Comparison of ENCODE assay signal across 10 cellular contexts in the genomic region with DNA sequence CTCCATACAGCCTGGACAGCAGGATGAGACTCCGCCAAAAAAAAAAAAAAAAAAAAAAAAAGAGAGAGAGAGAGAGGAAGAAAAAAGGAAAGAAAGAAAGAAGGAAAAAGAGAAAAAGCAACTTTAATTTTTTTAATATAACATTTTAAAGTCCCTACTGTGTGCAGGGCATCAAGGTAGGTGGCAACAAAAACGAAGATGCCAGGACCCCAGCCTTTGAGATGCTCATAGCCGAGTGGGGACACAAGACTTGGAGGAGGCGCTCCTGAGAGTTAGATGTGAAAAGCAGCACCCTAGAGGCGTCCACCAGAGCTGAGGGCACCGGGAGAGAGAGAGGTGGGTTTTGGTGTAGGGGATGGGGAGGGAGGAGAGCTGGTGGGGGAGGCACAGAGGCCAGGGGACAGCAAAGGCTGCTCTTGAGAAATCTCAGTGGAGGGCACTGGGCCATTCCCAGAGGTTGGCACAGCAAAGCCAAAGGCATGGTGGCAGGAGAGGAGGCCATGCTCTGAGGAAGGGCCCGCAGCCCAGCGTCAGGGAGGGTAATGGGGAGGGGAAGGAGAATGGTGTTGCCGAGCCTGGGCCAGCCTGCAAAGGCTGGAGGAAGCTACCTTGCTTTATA.
DNase-seq lines count a peak whose midpoint lies in the region; ATAC-seq and TF ChIP-seq lines count a peak whose summit lies in the region.
"Had no signal": no experiment of that assay in that cellular context is flagged by ENCODE, and none has a peak within 500 bp of the region (broad histone marks: within the 10 kb centered on the region; RNA-seq: fewer than 3 reads in every experiment).

No MANE protein-coding gene starts in this region.

- H3K27ac Mint-ChIP-seq in activated T-helper 17 cell treated with anti-CD3 and anti-CD28 coated beads, Interleukin-2, amount 50 U/mL, for 72 hours = peak overlapping the region; percentile 61

- no peak overlapping the region for H3K4me2 ChIP-seq in smooth muscle cell

- H3K9me3 Mint-ChIP-seq in activated T-helper 17 cell treated with anti-CD3 and anti-CD28 coated beads, Interleukin-2, amount 50 U/mL, for 72 hours = no peaks in the 10 kb centered on the region

- H3F3A ChIP-seq in smooth muscle cell (ENCODE audit: low read depth) = peaks cover 65% of the 10 kb centered on the region

- peak overlapping the region; percentile 98 for H3K27ac ChIP-seq in layer of hippocampus (ENCODE audit: low read depth, low read length)
- peak overlapping the region; percentile 100 for H3K27ac ChIP-seq in smooth muscle cell (ENCODE audit: low read depth)

- no peaks in the 10 kb centered on the region for H3K36me3 ChIP-seq in smooth muscle cell (ENCODE audit: low read depth)

- no peaks in the 10 kb centered on the region for H4K20me1 ChIP-seq in smooth muscle cell (ENCODE audit: low read depth)

- H3K36me3 Mint-ChIP-seq in activated T-helper 17 cell treated with anti-CD3 and anti-CD28 coated beads, Interleukin-2, amount 50 U/mL, for 72 hours (ENCODE audit: low read depth) = peaks cover 29% of the 10 kb centered on the region

- peaks cover 64% of the 10 kb centered on the region for H3K4me1 ChIP-seq in smooth muscle cell (ENCODE audit: low read depth)

- peak overlapping the region; percentile 86 for H3K4me3 Mint-ChIP-seq in activated T-helper 17 cell treated with anti-CD3 and anti-CD28 coated beads, Interleukin-2, amount 50 U/mL, for 72 hours

- H3K27me3 ChIP-seq in layer of hippocampus (ENCODE audit: control insufficient read depth, insufficient read depth, low read length) = no peaks in the 10 kb centered on the region
- H3K27me3 ChIP-seq in smooth muscle cell (ENCODE audit: low read depth) = no peaks in the 10 kb centered on the region

- DNase-seq in NCI-H82 (lab: John Stamatoyannopoulos, UW) = peak; percentile 38
- no peak for DNase-seq in NCI-H82 treated with DMSO at 0.1 percent for 48 hours (lab: John Stamatoyannopoulos, UW; ENCODE audit: unreplicated experiment)
- DNase-seq in smooth muscle cell (lab: John Stamatoyannopoulos, UW; ENCODE audit: unreplicated experiment) = no peak
- DNase-seq in NCI-H2081 (lab: John Stamatoyannopoulos, UW) = no peak
- no peak for DNase-seq in OCI-M2 (lab: John Stamatoyannopoulos, UW; ENCODE audit: unreplicated experiment)
- no peak for DNase-seq in activated gamma-delta T cell (lab: John Stamatoyannopoulos, UW)
- DNase-seq: MM.1S had no signal

- no peak overlapping the region for H2AFZ ChIP-seq in smooth muscle cell (ENCODE audit: low read depth)

- H3K9me3 ChIP-seq in smooth muscle cell (replicated peaks; ENCODE audit: low read depth) = no peaks in the 10 kb centered on the region

- H3K27me3 Mint-ChIP-seq in activated T-helper 17 cell treated with anti-CD3 and anti-CD28 coated beads, Interleukin-2, amount 50 U/mL, for 72 hours = no peaks in the 10 kb centered on the region

- H3K79me2 ChIP-seq in smooth muscle cell (ENCODE audit: low read depth) = peaks cover 17% of the 10 kb centered on the region

- H3K9ac ChIP-seq in smooth muscle cell (ENCODE audit: low read depth) = peak overlapping the region; percentile 37

- peaks cover 29% of the 10 kb centered on the region for H3K4me1 Mint-ChIP-seq in activated T-helper 17 cell treated with anti-CD3 and anti-CD28 coated beads, Interleukin-2, amount 50 U/mL, for 72 hours

- TF ChIP-seq CTCF in smooth muscle cell (IDR thresholded peaks at IDR 0.05; ENCODE audit: borderline replicate concordance, insufficient read depth, poor library complexity, severe bottlenecking) = no peak

- H3K4me3 ChIP-seq in smooth muscle cell = no peak overlapping the region
- H3K4me3 ChIP-seq: lung had no signal

- ATAC-seq in activated T-helper 17 cell treated with anti-CD3 and anti-CD28 coated beads, Interleukin-2, amount 50 U/mL, for 72 hours (replicated peaks) = no peak

- WGBS in smooth muscle cell (ENCODE audit: low lambda C conversion rate) = 79% methylated on average over 9 of the region's 9 CpGs
